Comparison of ENCODE assay signal across 18 cellular contexts in the genomic region with DNA sequence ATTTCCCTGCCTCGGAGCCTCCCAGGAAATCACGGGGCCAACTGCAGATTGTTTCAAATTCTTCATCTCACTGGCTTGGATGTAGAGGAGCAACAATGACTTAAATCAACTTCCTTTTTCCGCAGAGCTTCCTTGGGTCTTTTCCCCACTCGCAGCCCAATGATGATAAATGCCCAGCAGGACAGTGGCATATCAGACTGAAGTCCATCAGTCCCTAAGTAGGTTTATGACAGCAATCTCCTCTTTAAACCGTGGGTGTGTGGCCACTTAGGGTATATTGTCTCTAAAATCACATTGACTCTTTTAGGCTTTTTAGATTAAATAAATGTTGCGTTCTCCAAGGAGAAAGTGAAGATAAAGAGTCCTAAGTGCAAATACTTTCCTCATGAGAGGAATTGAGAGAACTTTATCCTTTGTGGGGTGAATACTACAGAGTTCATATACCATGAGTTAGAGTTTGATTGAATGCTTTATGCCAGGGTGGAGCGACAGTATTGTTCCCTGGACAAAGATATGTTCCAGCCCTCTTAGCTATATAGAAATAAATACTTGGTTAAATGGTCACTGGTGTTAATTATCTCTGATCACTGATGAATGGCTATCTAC. TPM values are rescaled to one million over a fixed set of nuclear protein-coding genes. Genes with fewer than 3 reads are reported as not detected.
DNase-seq lines count a peak whose midpoint lies in the region; ATAC-seq, FAIRE-seq and TF ChIP-seq lines count a peak whose summit lies in the region.
"Had no signal": no experiment of that assay in that cellular context is flagged by ENCODE, and none has a peak within 500 bp of the region (broad histone marks: within the 10 kb centered on the region; RNA-seq: fewer than 3 reads in every experiment).

No MANE protein-coding gene starts in this region.

- DNase-seq in CD14-positive monocyte (ENCODE audit: low spot score), result no peak
- DNase-seq in central memory CD8-positive, alpha-beta T cell (ENCODE audit: low spot score in 2 of 2), result no peak
- no peak for DNase-seq in immature natural killer cell
- DNase-seq in pancreas, result no peak
- DNase-seq in DMS79 (lab: John Stamatoyannopoulos, UW), result no peak
- no peak for DNase-seq in NCI-H748 (lab: John Stamatoyannopoulos, UW; ENCODE audit: unreplicated experiment)
- DNase-seq: ACHN; CD4-positive, alpha-beta T cell; DMS79 treated with DMSO at 0.1 percent for 48 hours; EL had no signal

- peaks cover 0 to 2% (median 0%) of the 10 kb centered on the region in 7 donors for H3K9me3 Mint-ChIP-seq in CD14-positive monocyte
- no peaks in the 10 kb centered on the region for H3K9me3 Mint-ChIP-seq in central memory CD8-positive, alpha-beta T cell
- no peaks in the 10 kb centered on the region for H3K9me3 Mint-ChIP-seq in immature natural killer cell

- FAIRE-seq in pancreas (lab: Jason Lieb, UNC), result peak; percentile 41
- FAIRE-seq: G401.6, GM12891, H1, HepG2, HTR-8/SVneo had no signal

- H3K27me3 Mint-ChIP-seq in CD14-positive monocyte (ENCODE audit: low read depth in 3 of 3) (no peaks in the 10 kb centered on the region), immature natural killer cell (ENCODE audit: low read depth in 3 of 3) (no peaks in the 10 kb centered on the region)
- H3K27me3 Mint-ChIP-seq in central memory CD8-positive, alpha-beta T cell, result no peaks in the 10 kb centered on the region
- H3K27me3 Mint-ChIP-seq: CD4-positive, alpha-beta T cell had no signal

- no peaks in the 10 kb centered on the region for H3K36me3 ChIP-seq in pancreas
- H3K36me3 ChIP-seq: HAP-1 had no signal

- H3K4me3 ChIP-seq in pancreas, result no peak overlapping the region
- H3K4me3 ChIP-seq: BLaER1 treated with 17β-estradiol and CSF1 and Interleukin-3, amounts not matched to agents 10 nM and 100 nM; HAP-1 had no signal

- peak overlapping the region in 4 of 7 donors; percentile 2 to 52 (median 17) for H3K27ac Mint-ChIP-seq in CD14-positive monocyte
- peak overlapping the region; percentile 88 for H3K27ac Mint-ChIP-seq in central memory CD8-positive, alpha-beta T cell (ENCODE audit: low read depth)
- H3K27ac Mint-ChIP-seq in immature natural killer cell, result peak overlapping the region in 5 of 6 donors; percentile 43 to 77 (median 55)
- H3K27ac Mint-ChIP-seq: CD4-positive, alpha-beta T cell had no signal

- no peaks in the 10 kb centered on the region for H3K9me3 ChIP-seq in pancreas
- H3K9me3 ChIP-seq: HAP-1 had no signal

- H3K27ac ChIP-seq in pancreas, result no peak overlapping the region
- H3K27ac ChIP-seq: BLaER1 treated with 17β-estradiol and CSF1 and Interleukin-3, amounts not matched to agents 10 nM and 100 nM had no signal

- peaks cover 20% of the 10 kb centered on the region for H3K4me1 Mint-ChIP-seq in CD14-positive monocyte
- H3K4me1 Mint-ChIP-seq in central memory CD8-positive, alpha-beta T cell, result peaks cover 63% of the 10 kb centered on the region
- H3K4me1 Mint-ChIP-seq in immature natural killer cell, result peaks cover 71 to 97% of the 10 kb centered on the region in 2 donors

- 85 to 87% methylated on average over 7 of the region's 7 CpGs for WGBS in pancreas, 2 donors

- no peak for TF ChIP-seq CTCF in CD14-positive monocyte (IDR thresholded peaks at IDR 0.05)
- TF ChIP-seq CTCF in pancreas (IDR thresholded peaks at IDR 0.05), result no peak

- H3K4me3 Mint-ChIP-seq in CD14-positive monocyte, result no peak overlapping the region
- no peak overlapping the region for H3K4me3 Mint-ChIP-seq in central memory CD8-positive, alpha-beta T cell
- peak overlapping the region in 2 of 5 donors; percentile 29 to 69 for H3K4me3 Mint-ChIP-seq in immature natural killer cell
- H3K4me3 Mint-ChIP-seq: CD4-positive, alpha-beta T cell had no signal

- H3K27me3 ChIP-seq in pancreas, result no peaks in the 10 kb centered on the region
- H3K27me3 ChIP-seq: BLaER1 treated with 17β-estradiol and CSF1 and Interleukin-3, amounts not matched to agents 10 nM and 100 nM had no signal

- ATAC-seq in central memory CD8-positive, alpha-beta T cell (replicated peaks; ENCODE audit: extremely low read depth, poor library complexity, severe bottlenecking), result no peak
- ATAC-seq in pancreas, result no peak
- ATAC-seq in HG03135 (IDR thresholded peaks at IDR 0.05; ENCODE audit: unreplicated experiment), result no peak
- ATAC-seq: HepG2 had no signal

- H3K4me1 ChIP-seq in pancreas, result peaks cover 22 to 25% (median 23%) of the 10 kb centered on the region in 3 donors
- H3K4me1 ChIP-seq: HAP-1 had no signal

- intact Hi-C loops in CD14-positive monocyte (cut with micrococcal nuclease), result loop anchor here in 1 of 2 donors (10.0 kb wide), 1 partner anchor 57 kb away; a partner anchor contains a TSS
- intact Hi-C loops in pancreas (cut with DNase I), result no loop called here

- H3K36me3 Mint-ChIP-seq in CD14-positive monocyte (peaks cover 50% of the 10 kb centered on the region in 2 donors), immature natural killer cell (peaks cover 14 to 27% (median 26%) of the 10 kb centered on the region in 3 donors)
- peaks cover 24% of the 10 kb centered on the region for H3K36me3 Mint-ChIP-seq in central memory CD8-positive, alpha-beta T cell (ENCODE audit: insufficient read depth)

RNA-seq across cellular contexts. Expression of a gene that starts 59.1 kb away (rescaled TPM):
- polyA plus RNA-seq in CD14-positive monocyte (10 to 100 TPM; 21.4 to 35.4 TPM), immature natural killer cell (10 to 100 TPM; 38.8 to 92.5 (median 43.6) TPM), pancreas (10 to 100 TPM; 14.4 to 36.8 TPM)
- total RNA-seq in pancreas, result 10 to 100 TPM; 32.1 to 54.0 (median 37.3) TPM

Comparison
In these comparisons a context has a peak if more than half of its experiments do, and no peak if none do; other contexts are left out.
1. H3K27ac Mint-ChIP-seq: peak in every context shown above with its lines; median percentile 88 in central memory CD8-positive, alpha-beta T cell; 55 in immature natural killer cell; 17 in CD14-positive monocyte.